Comparison of ENCODE assay signal across 22 cellular contexts in the genomic region with DNA sequence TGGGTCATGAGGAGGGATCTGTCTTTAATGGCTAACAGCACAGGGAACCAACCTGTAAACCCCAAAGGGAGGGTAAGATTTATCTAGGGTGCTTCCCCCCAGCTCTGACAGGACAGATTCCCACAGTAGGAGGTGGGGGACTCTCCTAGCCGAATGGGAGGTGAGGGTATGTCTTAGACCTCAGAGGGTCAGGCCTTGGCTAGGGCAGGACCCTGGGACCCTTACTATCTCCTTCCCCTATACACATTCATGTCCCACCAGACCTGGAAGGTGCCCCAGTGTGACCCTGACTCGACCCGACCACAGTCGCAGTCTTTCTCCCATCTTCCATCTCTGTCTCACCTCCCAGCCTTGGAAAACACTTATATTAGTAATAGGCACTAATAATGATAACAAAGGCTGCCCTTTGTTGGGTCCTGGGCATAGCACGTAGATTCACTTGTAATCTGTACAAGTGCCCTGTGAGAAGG. TPM values are rescaled to one million over a fixed set of nuclear protein-coding genes. Genes with fewer than 3 reads are reported as not detected.
A peak's percentile ranks its signal among the peaks of the same experiment; 100 is the strongest.
DNase-seq lines count a peak whose midpoint lies in the region; ATAC-seq, FAIRE-seq and TF ChIP-seq lines count a peak whose summit lies in the region.
"Had no signal": no experiment of that assay in that cellular context is flagged by ENCODE, and none has a peak within 500 bp of the region (broad histone marks: within the 10 kb centered on the region; RNA-seq: fewer than 3 reads in every experiment).

No MANE protein-coding gene starts in this region.

- TF ChIP-seq RAD21 in A549 (conservative IDR thresholded peaks at IDR 0.05 in 1 of 2, IDR thresholded peaks at IDR 0.05 in 1 of 2) (no peak), HepG2 (CRISPR knock-in tag; IDR thresholded peaks at IDR 0.05) (no peak)

- in situ Hi-C loops in HepG2 (cut with HindIII; ENCODE audit: extremely low pct_ligation_motif_present, low pct_unique_long_range_greater_than_20kb) = loop anchor here (5.0 kb wide), 1 partner anchor 34 kb away; the partner anchor contains the start of gene VEGFA

- H2AFZ ChIP-seq in HepG2 (ENCODE audit: low read length) = no peak overlapping the region

- TF ChIP-seq EP300 in A549 (IDR thresholded peaks at IDR 0.05) (no peak), HepG2 (IDR thresholded peaks at IDR 0.05; ENCODE audit: low read depth in 2 of 2, low read length in 2 of 2) (no peak), HepG2 (CRISPR knock-in tag; IDR thresholded peaks at IDR 0.05; ENCODE audit: borderline replicate concordance) (no peak)

- H3K36me3 ChIP-seq in SJCRH30 (no peaks in the 10 kb centered on the region), HepG2 (replicated peaks in 1 of 2; ENCODE audit: control insufficient read depth in 1 of 2, insufficient read depth in 2 of 2, low read length in 2 of 2) (no peaks in the 10 kb centered on the region)
- H3K36me3 ChIP-seq: ascending aorta, BE2C, HAP-1, left lung, uterus had no signal

- no peaks in the 10 kb centered on the region for H3K27me3 Mint-ChIP-seq in progenitor cell of endocrine pancreas
- H3K27me3 Mint-ChIP-seq in activated T-helper 17 cell treated with anti-CD3 and anti-CD28 coated beads, Interleukin-2, amount 50 U/mL, for 72 hours = peaks cover 3% of the 10 kb centered on the region
- H3K27me3 Mint-ChIP-seq in CD4-positive, alpha-beta T cell = no peaks in the 10 kb centered on the region
- H3K27me3 Mint-ChIP-seq: activated naive CD4-positive, alpha-beta T cell treated with anti-CD3 and anti-CD28 coated beads, Interleukin-2, amount 50 U/mL, for 24 hours had no signal

- FAIRE-seq in A549 (lab: Jason Lieb, UNC) = no peak
- FAIRE-seq in HepG2 (lab: Jason Lieb, UNC) = no peak

- H3K4me1 Mint-ChIP-seq in progenitor cell of endocrine pancreas (ENCODE audit: low read depth) = peaks cover 72% of the 10 kb centered on the region
- H3K4me1 Mint-ChIP-seq in activated T-helper 17 cell treated with anti-CD3 and anti-CD28 coated beads, Interleukin-2, amount 50 U/mL, for 72 hours = no peaks in the 10 kb centered on the region
- H3K4me1 Mint-ChIP-seq in CD4-positive, alpha-beta T cell (ENCODE audit: low read depth) = no peaks in the 10 kb centered on the region
- H3K4me1 Mint-ChIP-seq: activated naive CD4-positive, alpha-beta T cell treated with anti-CD3 and anti-CD28 coated beads, Interleukin-2, amount 50 U/mL, for 24 hours; IgD-negative memory B cell had no signal

- 81% methylated on average over 5 of the region's 5 CpGs for WGBS in A549 (ENCODE audit: missing lambda C conversion rate)
- WGBS in HepG2 (ENCODE audit: low lambda C conversion rate) = 0% methylated on average over 5 of the region's 5 CpGs

- no peaks in the 10 kb centered on the region for H3K79me2 ChIP-seq in HepG2 (ENCODE audit: insufficient read depth, low read length)

- H3K9ac ChIP-seq in HepG2 (ENCODE audit: insufficient read depth, low read depth, low read length) = peak overlapping the region; percentile 68

- BruUV-seq in HepG2 (replicated peaks; lab: Mats Ljungman, UMichigan) = no TSS peak

- no peak for DNase-seq in A549 (ENCODE audit: low read depth in 1 of 2, low spot score in 1 of 2)
- DNase-seq in SJCRH30 = no peak
- DNase-seq in HepG2 (ENCODE audit: low spot score) = no peak
- DNase-seq in progenitor cell of endocrine pancreas (ENCODE audit: low spot score, unreplicated experiment) = no peak
- no peak for DNase-seq in CD4-positive, alpha-beta T cell
- no peak for DNase-seq in COLO829 (ENCODE audit: low spot score)
- DNase-seq: activated CD4-positive, alpha-beta T cell treated with anti-CD3 and anti-CD28 coated beads, Interleukin-2, amount 50 U/mL, for 1 hour; hippocampal formation; left lung; midbrain; NCI-H2029 treated with DMSO at 0.1 percent for 48 hours; NCI-H345; uterus had no signal

- H3K4me2 ChIP-seq in A549 (peak overlapping the region; percentile 76), HepG2 (ENCODE audit: low read depth, low read length) (peak overlapping the region; percentile 95)

- no peaks in the 10 kb centered on the region for H3K9me3 ChIP-seq in A549
- H3K9me3 ChIP-seq in SJCRH30 (replicated peaks) = no peaks in the 10 kb centered on the region
- no peaks in the 10 kb centered on the region for H3K9me3 ChIP-seq in HepG2 (ENCODE audit: low read length)
- no peaks in the 10 kb centered on the region for H3K9me3 ChIP-seq in CD4-positive, alpha-beta T cell (ENCODE audit: control insufficient read depth, low read length)
- H3K9me3 ChIP-seq: ascending aorta, BE2C, HAP-1, left lung, uterus had no signal

- H3K36me3 Mint-ChIP-seq in progenitor cell of endocrine pancreas (ENCODE audit: insufficient read depth) = no peaks in the 10 kb centered on the region
- H3K36me3 Mint-ChIP-seq in activated T-helper 17 cell treated with anti-CD3 and anti-CD28 coated beads, Interleukin-2, amount 50 U/mL, for 72 hours (ENCODE audit: low read depth) = no peaks in the 10 kb centered on the region
- no peaks in the 10 kb centered on the region for H3K36me3 Mint-ChIP-seq in CD4-positive, alpha-beta T cell (ENCODE audit: low read depth)
- H3K36me3 Mint-ChIP-seq: activated naive CD4-positive, alpha-beta T cell treated with anti-CD3 and anti-CD28 coated beads, Interleukin-2, amount 50 U/mL, for 24 hours; IgD-negative memory B cell had no signal

- intact Hi-C loops in HepG2 (cut with micrococcal nuclease; ENCODE audit: unreplicated experiment) = no loop called here
- intact Hi-C loops in CD4-positive, alpha-beta T cell (cut with DNase I, micrococcal nuclease) = no loop called here

- POLR2A ChIA-PET in A549 (lab: Yijun Ruan, JAX) (no interaction called here), HepG2 (lab: Yijun Ruan, JAX) (interaction anchor here (0.8 to 4.7 kb wide), 22 partner anchors 10 to 266 kb away, joined by 3 to 66 read pairs (median 6); partner anchors contain the start of genes GTPBP2 and VEGFA)
- POLR2A ChIA-PET in CD4-positive, alpha-beta T cell (lab: Charles Lee) = no interaction called here

- H3K4me3 Mint-ChIP-seq in progenitor cell of endocrine pancreas (ENCODE audit: low read depth) = no peak overlapping the region
- no peak overlapping the region for H3K4me3 Mint-ChIP-seq in activated T-helper 17 cell treated with anti-CD3 and anti-CD28 coated beads, Interleukin-2, amount 50 U/mL, for 72 hours
- H3K4me3 Mint-ChIP-seq in CD4-positive, alpha-beta T cell = no peak overlapping the region
- H3K4me3 Mint-ChIP-seq: activated naive CD4-positive, alpha-beta T cell treated with anti-CD3 and anti-CD28 coated beads, Interleukin-2, amount 50 U/mL, for 24 hours; activated T-helper 1 cell treated with anti-CD3 and anti-CD28 coated beads, Interleukin-12 subunit alpha, Interleukin-12 subunit beta, Interleukin-2, Interleukin-4 antibody, amounts not matched to agents 30 ng/mL and 10 ng/mL and 1 ng/mL, durations not matched to agents 14 hours and 24 hours and 36 hours; IgD-negative memory B cell had no signal

- peaks cover 66% of the 10 kb centered on the region for H3K4me1 ChIP-seq in A549
- H3K4me1 ChIP-seq in SJCRH30 = peaks cover 56% of the 10 kb centered on the region
- peaks cover 91% of the 10 kb centered on the region for H3K4me1 ChIP-seq in HepG2 (ENCODE audit: insufficient read depth, low read length)
- H3K4me1 ChIP-seq: ascending aorta, HAP-1, uterus had no signal

- H3K27me3 ChIP-seq in SJCRH30 = no peaks in the 10 kb centered on the region
- no peaks in the 10 kb centered on the region; a peak in 2 of 5 replicates for H3K27me3 ChIP-seq in HepG2 (ENCODE audit: control insufficient read depth in 1 of 2, insufficient read depth in 2 of 2, low read length in 2 of 2)
- no peaks in the 10 kb centered on the region for H3K27me3 ChIP-seq in CD4-positive, alpha-beta T cell (ENCODE audit: control insufficient read depth, insufficient read depth, low read length)
- H3K27me3 ChIP-seq: ascending aorta, BE2C, left lung, uterus had no signal

- CTCF ChIA-PET in A549 (lab: Yijun Ruan, JAX) (interaction anchor here (0.8 to 1.5 kb wide), 5 partner anchors 32 to 272 kb away, joined by 3 to 16 read pairs (median 3); no protein-coding TSS in a partner anchor), HepG2 (lab: Yijun Ruan, JAX; ENCODE audit: low intra/inter-chr PET ratio, low total read pairs) (no interaction called here)
- CTCF ChIA-PET in CD4-positive, alpha-beta T cell (lab: Charles Lee) = no interaction called here

- ATAC-seq in A549 = no peak
- ATAC-seq in HepG2 = peak; percentile 20
- ATAC-seq in activated T-helper 17 cell treated with anti-CD3 and anti-CD28 coated beads, Interleukin-2, amount 50 U/mL, for 72 hours (replicated peaks) = no peak
- ATAC-seq in CD4-positive, alpha-beta T cell (ENCODE audit: poor library complexity) = no peak
- no peak for ATAC-seq in HG02981 (IDR thresholded peaks at IDR 0.05; ENCODE audit: unreplicated experiment)

- H4K20me1 ChIP-seq in HepG2 (ENCODE audit: insufficient read depth, low read length) = no peaks in the 10 kb centered on the region

- peak overlapping the region; percentile 58 to 79 for H3K27ac ChIP-seq in A549
- peak overlapping the region; percentile 85 for H3K27ac ChIP-seq in SJCRH30
- H3K27ac ChIP-seq in HepG2 (ENCODE audit: extremely low read length, insufficient read depth, low read length) = peak overlapping the region; percentile 79
- H3K27ac ChIP-seq in CD4-positive, alpha-beta T cell (ENCODE audit: low read depth, low read length) = no peak overlapping the region
- H3K27ac ChIP-seq: ascending aorta, epithelial cell of prostate, left lung, uterus had no signal

- H3K27ac Mint-ChIP-seq in progenitor cell of endocrine pancreas = peak overlapping the region; percentile 88
- H3K27ac Mint-ChIP-seq in activated T-helper 17 cell treated with anti-CD3 and anti-CD28 coated beads, Interleukin-2, amount 50 U/mL, for 72 hours = no peak overlapping the region
- no peak overlapping the region for H3K27ac Mint-ChIP-seq in CD4-positive, alpha-beta T cell
- H3K27ac Mint-ChIP-seq: activated naive CD4-positive, alpha-beta T cell treated with anti-CD3 and anti-CD28 coated beads, Interleukin-2, amount 50 U/mL, for 24 hours; activated T-helper 1 cell treated with anti-CD3 and anti-CD28 coated beads, Interleukin-12 subunit alpha, Interleukin-12 subunit beta, Interleukin-2, Interleukin-4 antibody, amounts not matched to agents 30 ng/mL and 10 ng/mL and 1 ng/mL, durations not matched to agents 14 hours and 24 hours and 36 hours; IgD-negative memory B cell had no signal

- no peak for TF ChIP-seq POLR2A in A549 (IDR thresholded peaks at IDR 0.05; ENCODE audit: low read length)
- TF ChIP-seq POLR2A in HepG2 (IDR thresholded peaks at IDR 0.05; ENCODE audit: insufficient read depth in 1 of 2, low read depth in 2 of 2, low read length in 2 of 2) = no peak

- TF ChIP-seq CTCF in A549 (IDR thresholded peaks at IDR 0.05) = no peak
- TF ChIP-seq CTCF in HepG2 (CRISPR knock-in tag; IDR thresholded peaks at IDR 0.05) = no peak
- TF ChIP-seq CTCF in progenitor cell of endocrine pancreas (IDR thresholded peaks at IDR 0.05; ENCODE audit: unreplicated experiment) = no peak
- TF ChIP-seq CTCF in CD4-positive, alpha-beta T cell (IDR thresholded peaks at IDR 0.05) = no peak

- H3K4me3 ChIP-seq in A549 (no peak overlapping the region), SJCRH30 (no peak overlapping the region), HepG2 (replicated peaks in 1 of 3; ENCODE audit: insufficient read depth in 1 of 3, low read depth in 2 of 3, low read length in 3 of 3) (peak overlapping the region; percentile 34 to 78 (median 48))
- H3K4me3 ChIP-seq: ascending aorta, HAP-1, left lung, uterus had no signal

- H3K9me3 Mint-ChIP-seq in progenitor cell of endocrine pancreas (ENCODE audit: low read depth) = no peaks in the 10 kb centered on the region
- no peaks in the 10 kb centered on the region for H3K9me3 Mint-ChIP-seq in activated T-helper 17 cell treated with anti-CD3 and anti-CD28 coated beads, Interleukin-2, amount 50 U/mL, for 72 hours
- no peaks in the 10 kb centered on the region for H3K9me3 Mint-ChIP-seq in CD4-positive, alpha-beta T cell
- H3K9me3 Mint-ChIP-seq: activated naive CD4-positive, alpha-beta T cell treated with anti-CD3 and anti-CD28 coated beads, Interleukin-2, amount 50 U/mL, for 24 hours; activated T-helper 1 cell treated with anti-CD3 and anti-CD28 coated beads, Interleukin-12 subunit alpha, Interleukin-12 subunit beta, Interleukin-2, Interleukin-4 antibody, amounts not matched to agents 30 ng/mL and 10 ng/mL and 1 ng/mL, durations not matched to agents 14 hours and 24 hours and 36 hours; IgD-negative memory B cell had no signal

RNA-seq across cellular contexts. Expression of gene VEGFA, which starts 36.8 kb away (rescaled TPM):
- polyA plus RNA-seq in A549 (2011; rRNA removed) (83.7 and 101 TPM in 2 replicates), A549 (2017; fragmentation: RNase III; extraction: RNeasy Plus Mini Kit Qiagen cat#74134 plus additional on column Dnase treatment) (35.4 to 41.1 TPM (median 35.8 TPM) in 3 replicates), HepG2 (2011; rRNA removed) (629 and 1,104 TPM in 2 replicates)
- 71.6 and 78.6 TPM in 2 replicates for polyA plus RNA-seq in A549 (2012; cell fraction: cytosol; rRNA removed)
- 87.2 and 111 TPM in 2 replicates for polyA plus RNA-seq in A549 (2012; cell fraction: nucleus; rRNA removed)
- polyA minus RNA-seq in A549 (2011; rRNA and poly(A)+ RNA removed) = 125 and 135 TPM in 2 replicates
- total RNA-seq in SJCRH30 (2014; rRNA removed; shearing (Covaris generic)) = 27.0 and 31.6 TPM in 2 replicates
- total RNA-seq in HepG2 (2016; rRNA removed; fragmentation: Illumina TruSeq; extraction: Trizol) (34.1 and 68.1 TPM in 2 replicates), progenitor cell of endocrine pancreas (243 and 267 TPM in 2 replicates)
- total RNA-seq in HepG2 (2016; cell fraction: cytosol; rRNA removed; fragmentation: Illumina TruSeq; extraction: Trizol; ENCODE audit: low read depth) = 13.4 and 14.2 TPM in 2 replicates
- 26.8 and 72.7 TPM in 2 replicates for total RNA-seq in HepG2 (2016; cell fraction: insoluble cytoplasmic fraction; rRNA removed; fragmentation: Illumina TruSeq; extraction: Trizol)
- total RNA-seq in HepG2 (2016; cell fraction: membrane; rRNA removed; fragmentation: Illumina TruSeq; extraction: Trizol) = 33.1 and 34.4 TPM in 2 replicates
- 81.5 and 95.8 TPM in 2 replicates for total RNA-seq in HepG2 (2016; cell fraction: nucleus; rRNA removed; fragmentation: Illumina TruSeq; extraction: Trizol)
- 292 and 298 TPM in 2 replicates for polyA plus RNA-seq in HepG2 (2011; cell fraction: cytosol; rRNA removed)
- polyA plus RNA-seq in HepG2 (2011; cell fraction: nucleus; rRNA removed) = 3,652 and 4,474 TPM in 2 replicates
- 463 and 546 TPM in 2 replicates for polyA plus RNA-seq in HepG2 (2012)
- polyA plus RNA-seq in HepG2 (2016; cell fraction: cytosol; fragmentation: Illumina TruSeq; extraction: Trizol; ENCODE audit: low read depth) = 9.2 and 10.7 TPM in 2 replicates
- 34.1 and 41.6 TPM in 2 replicates for polyA plus RNA-seq in HepG2 (2016; cell fraction: insoluble cytoplasmic fraction; fragmentation: Illumina TruSeq; extraction: Trizol; ENCODE audit: low read depth)
- 24.8 and 25.3 TPM in 2 replicates for polyA plus RNA-seq in HepG2 (2016; cell fraction: membrane; fragmentation: Illumina TruSeq; extraction: Trizol; ENCODE audit: low read depth)
- 253 and 267 TPM in 2 replicates for polyA plus RNA-seq in HepG2 (2016; cell fraction: nucleus; fragmentation: Illumina TruSeq; extraction: Trizol; ENCODE audit: insufficient read depth, low read depth)
- 238 and 645 TPM in 2 replicates for polyA minus RNA-seq in HepG2 (2011; rRNA and poly(A)+ RNA removed; ENCODE audit: low replicate concordance)
- polyA minus RNA-seq in HepG2 (2011; cell fraction: cytosol; rRNA and poly(A)+ RNA removed) = 122 and 136 TPM in 2 replicates
- 312 and 405 TPM in 2 replicates for polyA minus RNA-seq in HepG2 (2011; cell fraction: nucleus; rRNA and poly(A)+ RNA removed)
- 100 to 1,000 TPM in 1 of 2 donors, 10 to 100 TPM in 1; 48.7 to 142 TPM for total RNA-seq in activated T-helper 17 cell treated with anti-CD3 and anti-CD28 coated beads, Interleukin-2, amount 50 U/mL, for 72 hours
- total RNA-seq in CD4-positive, alpha-beta T cell = 1 to 10 TPM; 3.5 to 3.7 TPM

Comparison
In these comparisons a context has a peak if more than half of its experiments do, and no peak if none do; other contexts are left out.
1. H3K4me3 ChIP-seq: peak in HepG2 (3 of 3); none in A549 (single experiment) and SJCRH30 (single experiment).
2. Of the 38 proteins assayed by ChIP-seq in both HepG2 and A549: peak only in HepG2: CHD4, KDM1A and PHF8; only in A549: none; in both: none; in neither: 35.